ENCODE assay signal across 1 cellular context in genomic region chr18:55473534-55473933, GRCh38.
TF ChIP-seq lines count a peak whose summit lies in the region.

No MANE protein-coding gene starts in this region.

TF ChIP-seq in SK-N-SH, 30 proteins besides CTCF, POLR2A, EP300 and RAD21 (continued from another document):
- TF ChIP-seq PBX3 (IDR thresholded peaks at IDR 0.05): peak; percentile 86
- TF ChIP-seq REST (IDR thresholded peaks at IDR 0.05; ENCODE audit: low read depth, low read length): no peak
- no peak for TF ChIP-seq FOXM1 (IDR thresholded peaks at IDR 0.05; ENCODE audit: low read depth)
- TF ChIP-seq RCOR1 (IDR thresholded peaks at IDR 0.05; ENCODE audit: low read length): peak; percentile 98
- TF ChIP-seq NFIC (IDR thresholded peaks at IDR 0.05; ENCODE audit: borderline replicate concordance): no peak
- TF ChIP-seq IRF3 (IDR thresholded peaks at IDR 0.05; ENCODE audit: low read depth, low read length): no peak
- peak; percentile 97 for TF ChIP-seq FOXJ3 (CRISPR knock-in tag; IDR thresholded peaks at IDR 0.05)
